ENCODE assay signal across 8 cellular contexts in genomic region chr22:26483043-26483438, GRCh38. TPM values are rescaled to one million over a fixed set of nuclear protein-coding genes. Genes with fewer than 3 reads are reported as not detected.
DNase-seq lines count a peak whose midpoint lies in the region; ATAC-seq and TF ChIP-seq lines count a peak whose summit lies in the region.

No MANE protein-coding gene starts in this region.

- peaks cover 76% of the 10 kb centered on the region for H3K79me2 ChIP-seq in GM23338 (replicated peaks; ENCODE audit: insufficient read depth)

- no peak for TF ChIP-seq POLR2A in spleen (IDR thresholded peaks at IDR 0.05)
- no peak for TF ChIP-seq POLR2A in erythroblast (IDR thresholded peaks at IDR 0.05; ENCODE audit: low read length)

- H3K4me1 ChIP-seq in GM23338 (ENCODE audit: insufficient read depth) (peaks cover 27% of the 10 kb centered on the region), right atrium auricular region (peaks cover 0 to 53% of the 10 kb centered on the region in 2 donors), spleen (peaks cover 55 to 82% (median 79%) of the 10 kb centered on the region in 6 donors)

- peaks cover 43% of the 10 kb centered on the region for H3K4me1 Mint-ChIP-seq in GM23338

- H3K36me3 Mint-ChIP-seq in GM23338 (ENCODE audit: low read depth): peaks cover 22% of the 10 kb centered on the region

- H3K4me2 ChIP-seq in GM23338: peak overlapping the region; percentile 100

- peaks cover 2% of the 10 kb centered on the region for H3K27me3 Mint-ChIP-seq in GM23338 (ENCODE audit: insufficient read depth, low read depth, poor library complexity)

- no peaks in the 10 kb centered on the region for H3K27me3 ChIP-seq in GM23338 (ENCODE audit: insufficient read depth)
- no peaks in the 10 kb centered on the region for H3K27me3 ChIP-seq in WERI-Rb-1 (ENCODE audit: insufficient read depth, low read depth, severe bottlenecking)
- H3K27me3 ChIP-seq in right atrium auricular region: no peaks in the 10 kb centered on the region
- H3K27me3 ChIP-seq in spleen (replicated peaks in 1 of 7): no peaks in the 10 kb centered on the region

- TF ChIP-seq CTCF in GM23338 (conservative IDR thresholded peaks at IDR 0.05; ENCODE audit: low read depth in 2 of 2): no peak
- TF ChIP-seq CTCF in WERI-Rb-1 (IDR thresholded peaks at IDR 0.05; ENCODE audit: low read depth, low read length): no peak
- no peak for TF ChIP-seq CTCF in right atrium auricular region (IDR thresholded peaks at IDR 0.05)
- TF ChIP-seq CTCF in spleen (IDR thresholded peaks at IDR 0.05 in 8 of 11, conservative IDR thresholded peaks at IDR 0.05 in 3 of 11): no peak

- peaks cover 9% of the 10 kb centered on the region; the same call in 1 of the 2 replicates for H4K20me1 ChIP-seq in GM23338 (replicated peaks; ENCODE audit: insufficient read depth)

- intact Hi-C loops in spleen (cut with DNase I; ENCODE audit: low total_unique reads): loop anchor here (10.0 kb wide), 1 partner anchor 182 kb away; no protein-coding TSS in a partner anchor

- no peaks in the 10 kb centered on the region for H3K9me2 ChIP-seq in GM23338 (ENCODE audit: insufficient read depth)

- ATAC-seq in GM23338: peak; percentile 17
- no peak for ATAC-seq in GM21619 (IDR thresholded peaks at IDR 0.05; ENCODE audit: unreplicated experiment)

- H3K9me3 ChIP-seq in WERI-Rb-1 (ENCODE audit: severe bottlenecking): peaks cover 3% of the 10 kb centered on the region
- no peaks in the 10 kb centered on the region for H3K9me3 ChIP-seq in right atrium auricular region
- H3K9me3 ChIP-seq in spleen: no peaks in the 10 kb centered on the region

- peak overlapping the region; percentile 98 for H3K4me3 Mint-ChIP-seq in GM23338

- WGBS in spleen, 5 donors: 9 to 14% (median 10%) methylated on average over 7 of the region's 7 CpGs

- H3K4me3 ChIP-seq in GM23338 (peak overlapping the region; percentile 99), WERI-Rb-1 (ENCODE audit: low read depth, low read length) (peak overlapping the region; percentile 61), right atrium auricular region (peak overlapping the region; percentile 87 to 88), spleen (peak overlapping the region; percentile 75 to 93 (median 83))

- peaks cover 20% of the 10 kb centered on the region for H3F3A ChIP-seq in GM23338 (replicated peaks; ENCODE audit: low read depth)

- H3K27ac ChIP-seq in GM23338 (ENCODE audit: low read depth): peak overlapping the region; percentile 99
- H3K27ac ChIP-seq in WERI-Rb-1: peak overlapping the region; percentile 86
- H3K27ac ChIP-seq in right atrium auricular region: peak overlapping the region; percentile 94 to 96
- peak overlapping the region; percentile 93 to 98 (median 96) for H3K27ac ChIP-seq in spleen

- H3K27ac Mint-ChIP-seq in GM23338: peak overlapping the region; percentile 98

- H3K36me3 ChIP-seq in GM23338 (ENCODE audit: insufficient read depth) (peaks cover 14% of the 10 kb centered on the region), WERI-Rb-1 (peaks cover 17% of the 10 kb centered on the region), right atrium auricular region (peaks cover 5% of the 10 kb centered on the region), spleen (peaks cover 0 to 41% (median 15%) of the 10 kb centered on the region in 6 donors)

- DNase-seq in GM23338 (ENCODE audit: low spot score): no peak
- no peak for DNase-seq in WERI-Rb-1
- no peak for DNase-seq in right atrium auricular region (ENCODE audit: low spot score)
- DNase-seq in spleen: no peak
- DNase-seq in erythroblast (lab: John Stamatoyannopoulos, UW): no peak
- no peak for DNase-seq in NCI-H2107 treated with DMSO at 0.1 percent for 48 hours (lab: John Stamatoyannopoulos, UW; ENCODE audit: unreplicated experiment)
- no peak for DNase-seq in NCI-H226

- H2AFZ ChIP-seq in GM23338: peak overlapping the region; percentile 88

- H3K9me3 Mint-ChIP-seq in GM23338: 0 out of 3 replicates have a peak, but pooled peaks cover 2% of the 10 kb centered on the region

TF ChIP-seq in GM23338, 12 proteins besides CTCF, POLR2A, EP300 and RAD21:
- TF ChIP-seq STAT1 (IDR thresholded peaks at IDR 0.05; ENCODE audit: unreplicated experiment) (no peak), POLR2AphosphoS5 (IDR thresholded peaks at IDR 0.05; ENCODE audit: low read depth) (no peak), EZH2 (IDR thresholded peaks at IDR 0.05; ENCODE audit: low read depth, unreplicated experiment) (no peak), JUNB (IDR thresholded peaks at IDR 0.05; ENCODE audit: unreplicated experiment) (no peak), REST (IDR thresholded peaks at IDR 0.05; ENCODE audit: unreplicated experiment) (peak; percentile 20)
- TF ChIP-seq, protein P1, sequence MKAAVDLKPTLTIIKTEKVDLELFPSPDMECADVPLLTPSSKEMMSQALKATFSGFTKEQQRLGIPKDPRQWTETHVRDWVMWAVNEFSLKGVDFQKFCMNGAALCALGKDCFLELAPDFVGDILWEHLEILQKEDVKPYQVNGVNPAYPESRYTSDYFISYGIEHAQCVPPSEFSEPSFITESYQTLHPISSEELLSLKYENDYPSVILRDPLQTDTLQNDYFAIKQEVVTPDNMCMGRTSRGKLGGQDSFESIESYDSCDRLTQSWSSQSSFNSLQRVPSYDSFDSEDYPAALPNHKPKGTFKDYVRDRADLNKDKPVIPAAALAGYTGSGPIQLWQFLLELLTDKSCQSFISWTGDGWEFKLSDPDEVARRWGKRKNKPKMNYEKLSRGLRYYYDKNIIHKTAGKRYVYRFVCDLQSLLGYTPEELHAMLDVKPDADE (IDR thresholded peaks at IDR 0.05): no peak

RNA-seq across cellular contexts. Expression of gene HPS4, which starts 0.5 kb away (rescaled TPM):
- total RNA-seq in GM23338 (2014; rRNA removed; shearing (Covaris generic)): 36.9 and 49.4 TPM in 2 replicates
- polyA plus RNA-seq in GM23338 (2016; fragmentation: Nextera tagmentation; extraction: Ambion mirVana) (17.8 and 20.3 TPM in 2 replicates), spleen (10 to 100 TPM; 15.2 to 23.9 (median 18.8) TPM)
- total RNA-seq in right atrium auricular region (10 to 100 TPM in 1 of 2 donors, 1 to 10 TPM in 1; 6.8 to 10.8 TPM), spleen (10 to 100 TPM; 34.0 to 56.6 (median 41.8) TPM)

RNA-seq across cellular contexts. Expression of gene SRRD, which starts 0.6 kb away (rescaled TPM):
- 17.8 and 34.4 TPM in 2 replicates for total RNA-seq in GM23338 (2014; rRNA removed; shearing (Covaris generic))
- polyA plus RNA-seq in GM23338 (2016; fragmentation: Nextera tagmentation; extraction: Ambion mirVana): 17.8 and 23.2 TPM in 2 replicates
- 10 to 100 TPM; 20.4 to 25.0 TPM for total RNA-seq in right atrium auricular region
- total RNA-seq in spleen: 10 to 100 TPM; 16.4 to 21.1 (median 19.2) TPM
- 10 to 100 TPM in 2 of 3 donors, 1 to 10 TPM in 1; 9.9 to 13.9 (median 12.6) TPM for polyA plus RNA-seq in spleen

RNA-seq across cellular contexts. Expression of gene TFIP11, which starts 29.2 kb away (rescaled TPM):
- total RNA-seq in GM23338 (2014; rRNA removed; shearing (Covaris generic)): 25.6 and 26.2 TPM in 2 replicates
- polyA plus RNA-seq in GM23338 (2016; fragmentation: Nextera tagmentation; extraction: Ambion mirVana) (17.1 and 20.4 TPM in 2 replicates), spleen (10 to 100 TPM; 21.5 to 32.1 (median 27.3) TPM)
- total RNA-seq in right atrium auricular region (10 to 100 TPM; 15.4 TPM), spleen (10 to 100 TPM; 30.5 to 46.3 (median 42.2) TPM)

RNA-seq across cellular contexts. Expression of gene ASPHD2, which starts 54.0 kb away (rescaled TPM):
- total RNA-seq in GM23338 (2014; rRNA removed; shearing (Covaris generic)): 9.3 and 10.0 TPM in 2 replicates
- polyA plus RNA-seq in GM23338 (2016; fragmentation: Nextera tagmentation; extraction: Ambion mirVana) (6.0 and 8.3 TPM in 2 replicates), spleen (1 to 10 TPM; 2.1 to 4.1 (median 2.3) TPM)
- total RNA-seq in right atrium auricular region (under 1 TPM; 0.11 to 0.71 TPM), spleen (1 to 10 TPM; 4.5 to 8.0 (median 5.9) TPM)
